ENCODE assay signal across 8 cellular contexts in the genomic region with DNA sequence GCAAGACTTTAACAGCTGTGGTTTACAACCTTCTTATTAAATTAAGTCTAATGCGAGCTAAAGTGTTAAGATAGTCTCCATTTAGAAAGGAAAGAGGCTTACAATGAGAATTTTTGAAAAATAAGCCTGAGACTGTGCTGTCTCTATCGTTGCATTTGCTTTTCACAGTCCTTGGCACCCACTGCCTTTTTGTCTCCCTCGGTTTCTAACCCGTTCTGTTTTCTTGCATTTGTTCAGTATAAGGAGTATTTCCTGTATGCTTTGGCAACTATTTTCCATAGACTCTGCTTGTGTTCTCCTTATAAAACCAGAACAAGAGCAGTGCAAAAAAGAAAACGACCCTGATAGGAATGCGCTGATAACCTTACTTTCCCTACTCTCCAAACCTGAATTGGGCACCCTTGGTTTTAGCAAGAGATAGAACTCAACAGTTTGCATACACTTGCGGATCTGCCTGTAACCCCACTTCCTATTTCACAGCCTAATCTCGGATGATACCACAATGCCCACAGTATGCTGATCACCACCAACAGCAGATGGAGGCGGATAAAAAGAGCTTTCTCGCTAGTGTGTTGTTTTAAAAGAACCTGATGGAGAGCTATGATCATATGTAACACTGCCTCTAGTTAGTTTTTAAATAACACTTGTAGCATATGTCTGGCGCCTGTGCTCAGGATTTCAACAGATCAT. TPM values are rescaled to one million over a fixed set of nuclear protein-coding genes. Genes with fewer than 3 reads are reported as not detected.
DNase-seq lines count a peak whose midpoint lies in the region; ATAC-seq and TF ChIP-seq lines count a peak whose summit lies in the region.

No MANE protein-coding gene starts in this region.

- peak overlapping the region; percentile 94 for H3K4me3 Mint-ChIP-seq in activated T-helper 17 cell treated with anti-CD3 and anti-CD28 coated beads, Interleukin-2, amount 50 U/mL, for 72 hours
- peak overlapping the region; percentile 93 to 96 for H3K4me3 Mint-ChIP-seq in stimulated activated naive CD8-positive, alpha-beta T cell treated with anti-CD3 and anti-CD28 coated beads, Interleukin-15, amount 100 ng/mL, for 72 hours

- H3K27me3 ChIP-seq in hepatocyte = no peaks in the 10 kb centered on the region

- H3K9me3 ChIP-seq in hepatocyte (ENCODE audit: low read depth) = no peaks in the 10 kb centered on the region

- no peaks in the 10 kb centered on the region for H3K36me3 ChIP-seq in hepatocyte (replicated peaks; ENCODE audit: insufficient read depth, low read depth)

- peaks cover 29% of the 10 kb centered on the region for H3K4me1 Mint-ChIP-seq in activated T-helper 17 cell treated with anti-CD3 and anti-CD28 coated beads, Interleukin-2, amount 50 U/mL, for 72 hours
- peaks cover 41% of the 10 kb centered on the region for H3K4me1 Mint-ChIP-seq in stimulated activated naive CD8-positive, alpha-beta T cell treated with anti-CD3 and anti-CD28 coated beads, Interleukin-15, amount 100 ng/mL, for 72 hours

- no peaks in the 10 kb centered on the region for H3K9me3 Mint-ChIP-seq in activated T-helper 17 cell treated with anti-CD3 and anti-CD28 coated beads, Interleukin-2, amount 50 U/mL, for 72 hours
- H3K9me3 Mint-ChIP-seq in stimulated activated naive CD8-positive, alpha-beta T cell treated with anti-CD3 and anti-CD28 coated beads, Interleukin-15, amount 100 ng/mL, for 72 hours = no peaks in the 10 kb centered on the region

- H3K27ac ChIP-seq in hepatocyte = peak overlapping the region; percentile 99

- DNase-seq in Ammon's horn (ENCODE audit: low spot score) (peak; percentile 77), Kasumi-1 (lab: John Stamatoyannopoulos, UW) (peak; percentile 87 to 88), hepatocyte (ENCODE audit: low spot score) (no peak), NCI-H187 (lab: John Stamatoyannopoulos, UW) (no peak), GOT3 (lab: John Stamatoyannopoulos, UW) (no peak)
- peak; percentile 21 to 29 for DNase-seq in stimulated activated naive CD8-positive, alpha-beta T cell treated with anti-CD3 and anti-CD28 coated beads, Interleukin-15, amount 100 ng/mL, for 72 hours

- WGBS in hepatocyte (ENCODE audit: low lambda C conversion rate, missing lambda C conversion rate) = 36% methylated on average over 11 of the region's 11 CpGs

- no peaks in the 10 kb centered on the region for H3K9me2 ChIP-seq in hepatocyte (replicated peaks; ENCODE audit: insufficient read depth)

- H2AFZ ChIP-seq in hepatocyte = peak overlapping the region; percentile 77

- H3K27me3 Mint-ChIP-seq in activated T-helper 17 cell treated with anti-CD3 and anti-CD28 coated beads, Interleukin-2, amount 50 U/mL, for 72 hours = no peaks in the 10 kb centered on the region
- no peaks in the 10 kb centered on the region for H3K27me3 Mint-ChIP-seq in stimulated activated naive CD8-positive, alpha-beta T cell treated with anti-CD3 and anti-CD28 coated beads, Interleukin-15, amount 100 ng/mL, for 72 hours

- H3K27ac Mint-ChIP-seq in activated T-helper 17 cell treated with anti-CD3 and anti-CD28 coated beads, Interleukin-2, amount 50 U/mL, for 72 hours = no peak overlapping the region
- no peak overlapping the region for H3K27ac Mint-ChIP-seq in stimulated activated naive CD8-positive, alpha-beta T cell treated with anti-CD3 and anti-CD28 coated beads, Interleukin-15, amount 100 ng/mL, for 72 hours

- peak; percentile 32 for ATAC-seq in GM18861 (IDR thresholded peaks at IDR 0.05; ENCODE audit: unreplicated experiment)
- peak; percentile 18 for ATAC-seq in activated T-helper 17 cell treated with anti-CD3 and anti-CD28 coated beads, Interleukin-2, amount 50 U/mL, for 72 hours (replicated peaks)
- ATAC-seq in stimulated activated naive CD8-positive, alpha-beta T cell treated with anti-CD3 and anti-CD28 coated beads, Interleukin-15, amount 100 ng/mL, for 72 hours = peak; percentile 61

- H3K36me3 Mint-ChIP-seq in activated T-helper 17 cell treated with anti-CD3 and anti-CD28 coated beads, Interleukin-2, amount 50 U/mL, for 72 hours (ENCODE audit: low read depth) = no peaks in the 10 kb centered on the region

- H3K4me3 ChIP-seq in hepatocyte = peak overlapping the region; percentile 48

- peaks cover 20% of the 10 kb centered on the region for H3K4me1 ChIP-seq in hepatocyte (ENCODE audit: insufficient read depth)

- peak overlapping the region; percentile 87 for H3K4me2 ChIP-seq in hepatocyte

- TF ChIP-seq CTCF in hepatocyte (IDR thresholded peaks at IDR 0.05; ENCODE audit: poor library complexity) = no peak

- H4K20me1 ChIP-seq in hepatocyte (ENCODE audit: insufficient read depth, poor library complexity, severe bottlenecking) = peaks cover 24% of the 10 kb centered on the region

- H3K79me2 ChIP-seq in hepatocyte = peaks cover 37% of the 10 kb centered on the region

RNA-seq across cellular contexts. Expression of gene ARHGAP12, which starts 1.5 kb away (rescaled TPM):
- total RNA-seq in activated T-helper 17 cell treated with anti-CD3 and anti-CD28 coated beads, Interleukin-2, amount 50 U/mL, for 72 hours = 1 to 10 TPM; 8.2 to 8.9 TPM
- total RNA-seq in hepatocyte = 55.6 and 56.8 TPM in 2 replicates
- polyA plus RNA-seq in hepatocyte = 14.9 and 16.4 TPM in 2 replicates

Comparison
In these comparisons a context has a peak if more than half of its experiments do, and no peak if none do; other contexts are left out.
1. DNase-seq: peak in Ammon's horn (single experiment), Kasumi-1 (2 of 2) and stimulated activated naive CD8-positive, alpha-beta T cell treated with anti-CD3 and anti-CD28 coated beads, Interleukin-15, amount 100 ng/mL, for 72 hours (2 of 2); none in hepatocyte (single experiment), NCI-H187 (0 of 2) and GOT3 (single experiment).
2. Peak in every context shown above with its lines, with median percentiles within 50 percentile points of each other: ATAC-seq.